In genomic region chr17:58618336-58618735, GRCh38 we compare ENCODE assay signal across 23 cellular contexts.
DNase-seq lines count a peak whose midpoint lies in the region; ATAC-seq, FAIRE-seq and TF ChIP-seq lines count a peak whose summit lies in the region.
"Had no signal": no experiment of that assay in that cellular context is flagged by ENCODE, and none has a peak within 500 bp of the region (broad histone marks: within the 10 kb centered on the region; RNA-seq: fewer than 3 reads in every experiment).

No MANE protein-coding gene starts in this region.

- H3K4me3 Mint-ChIP-seq in activated T-cell treated with anti-CD3 and anti-CD28 coated beads, Interleukin-2, amount 50 U/mL, for 72 hours, result no peak overlapping the region
- H3K4me3 Mint-ChIP-seq: CD4-positive, alpha-beta memory T cell; H9; HFFc6 had no signal

- DNase-seq in GM19239 (ENCODE audit: insufficient read length, low spot score) (no peak), IMR-90 (no peak), GM12878 (ENCODE audit: low read depth, low spot score) (no peak), hepatocyte (ENCODE audit: low spot score) (no peak), mesenchymal stem cell (no peak), C1 segment of cervical spinal cord (lab: John Stamatoyannopoulos, UW) (no peak)
- DNase-seq in activated T-cell treated with anti-CD3 and anti-CD28 coated beads, Interleukin-2, amount 50 U/mL, for 72 hours, result no peak
- DNase-seq: 8988T; ACHN; AML-193; BE2C; Calu3; CD4-positive, alpha-beta memory T cell; COR-L47; DMS53; DMS79 treated with DMSO at 0.1 percent for 48 hours; GF-D8; GM23248; H9; HFFc6 had no signal

- RAD21 ChIA-PET in GM12878 (lab: Charles Lee; ENCODE audit: unreplicated experiment), result interaction anchor here (0.5 to 2.7 kb wide), 4 partner anchors 10 to 387 kb away, joined by 3 to 15 read pairs (median 4); no protein-coding TSS in a partner anchor

- TF ChIP-seq RAD21 in IMR-90 (IDR thresholded peaks at IDR 0.05; ENCODE audit: low read length) (no peak), GM12878 (IDR thresholded peaks at IDR 0.05; ENCODE audit: insufficient read depth, low read depth, low read length) (no peak)

- H4K91ac ChIP-seq in IMR-90 (ENCODE audit: insufficient read depth, low read depth, low read length) (no peak overlapping the region), mesenchymal stem cell (ENCODE audit: low read length) (no peak overlapping the region)

- POLR2A ChIA-PET in IMR-90 (lab: Charles Lee; ENCODE audit: unreplicated experiment) (no interaction called here), GM12878 (lab: Charles Lee) (interaction anchor here (1.0 to 2.9 kb wide), 3 partner anchors 8 to 13 kb away, joined by 3 to 14 read pairs (median 6); no protein-coding TSS in a partner anchor)

- no peak overlapping the region for H2BK20ac ChIP-seq in IMR-90 (ENCODE audit: low read depth, low read length)

- H2AK5ac ChIP-seq in IMR-90 (ENCODE audit: low read depth, low read length), result no peak overlapping the region
- H2AK5ac ChIP-seq in mesenchymal stem cell (ENCODE audit: low read length, severe bottlenecking), result no peak overlapping the region

- no peak overlapping the region for H2AK9ac ChIP-seq in IMR-90 (replicated peaks; ENCODE audit: low read depth, low read length, poor library complexity)

- H3K27ac Mint-ChIP-seq in activated T-cell treated with anti-CD3 and anti-CD28 coated beads, Interleukin-2, amount 50 U/mL, for 72 hours, result no peak overlapping the region
- H3K27ac Mint-ChIP-seq: CD4-positive, alpha-beta memory T cell; HFFc6 had no signal

- H2BK12ac ChIP-seq in mesenchymal stem cell (ENCODE audit: low read length in 2 of 2), result no peak overlapping the region

- no peaks in the 10 kb centered on the region for H3K9me2 ChIP-seq in hepatocyte (replicated peaks; ENCODE audit: insufficient read depth)

- H3K9me3 ChIP-seq in IMR-90 (ENCODE audit: control insufficient read depth, insufficient read depth, low read length) (no peaks in the 10 kb centered on the region), GM12878 (replicated peaks; ENCODE audit: control insufficient read depth, insufficient read depth, low read length) (no peaks in the 10 kb centered on the region), hepatocyte (ENCODE audit: low read depth) (no peaks in the 10 kb centered on the region), mesenchymal stem cell (ENCODE audit: control insufficient read depth, low read length) (no peaks in the 10 kb centered on the region)
- H3K9me3 ChIP-seq: A549; BE2C; BLaER1 treated with 17β-estradiol and CSF1 and Interleukin-3, amounts not matched to agents 10 nM and 100 nM had no signal

- SMC1A ChIA-PET in GM12878 (lab: Charles Lee; ENCODE audit: uncharacterized antibody, unreplicated experiment), result interaction anchor here (0.7 to 4.3 kb wide), 7 partner anchors 12 to 99 kb away, joined by 3 to 28 read pairs (median 3); no protein-coding TSS in a partner anchor

- H4K5ac ChIP-seq in IMR-90 (ENCODE audit: low read depth, low read length), result no peak overlapping the region

- intact Hi-C loops in IMR-90 (cut with micrococcal nuclease) (no loop called here), GM12878 (cut with micrococcal nuclease; ENCODE audit: unreplicated experiment) (loop anchor here (5.0 kb wide), 1 partner anchor 101 kb away; no protein-coding TSS in a partner anchor)

- H3K79me2 ChIP-seq in GM12878 (ENCODE audit: control insufficient read depth, insufficient read depth, low read length) (no peaks in the 10 kb centered on the region), hepatocyte (no peaks in the 10 kb centered on the region)

- H3K9ac ChIP-seq in IMR-90 (ENCODE audit: low read depth, low read length) (no peak overlapping the region), GM12878 (ENCODE audit: control insufficient read depth, insufficient read depth, low read length) (no peak overlapping the region; the same call in 1 of the 2 replicates), mesenchymal stem cell (ENCODE audit: low read length) (no peak overlapping the region)
- H3K9ac ChIP-seq: BLaER1 treated with 17β-estradiol and CSF1 and Interleukin-3, amounts not matched to agents 10 nM and 100 nM; GM23248 had no signal

- no peak overlapping the region for H2BK120ac ChIP-seq in IMR-90 (ENCODE audit: low read depth, low read length)
- no peak overlapping the region for H2BK120ac ChIP-seq in mesenchymal stem cell (ENCODE audit: low read depth, low read length)

- H3K79me1 ChIP-seq in IMR-90 (ENCODE audit: low read depth in 1 of 2, low read length in 2 of 2) (no peaks in the 10 kb centered on the region), mesenchymal stem cell (replicated peaks; ENCODE audit: low read length, poor library complexity, severe bottlenecking) (no peaks in the 10 kb centered on the region)

- no peak overlapping the region for H2BK5ac ChIP-seq in IMR-90 (ENCODE audit: low read depth, low read length, poor library complexity, severe bottlenecking)
- no peak overlapping the region for H2BK5ac ChIP-seq in mesenchymal stem cell (ENCODE audit: low read depth, low read length, poor library complexity, severe bottlenecking)

- H3K9me1 ChIP-seq in IMR-90 (ENCODE audit: insufficient read depth, low read length), result 0 out of 2 replicates have a peak, but pooled peaks cover 3% of the 10 kb centered on the region

- no peak for TF ChIP-seq EP300 in GM12878 (IDR thresholded peaks at IDR 0.05; ENCODE audit: borderline replicate concordance in 1 of 2, control insufficient read depth in 1 of 2, low read depth in 2 of 2, low read length in 2 of 2)

- dilution Hi-C loops in IMR-90 (cut with HindIII; ENCODE audit: low sequenced_read_pairs, unreplicated experiment), result no loop called here

- in situ Hi-C loops in IMR-90 (cut with MboI; ENCODE audit: low sequenced_read_pairs) (no loop called here), GM12878 (cut with MboI) (no loop called here)

- TF ChIP-seq POLR2A in IMR-90 (IDR thresholded peaks at IDR 0.05; ENCODE audit: low read depth, low read length), result no peak
- no peak for TF ChIP-seq POLR2A in GM12878 (IDR thresholded peaks at IDR 0.05; ENCODE audit: low read depth, low read length)

- no peak overlapping the region for H2BK15ac ChIP-seq in IMR-90 (ENCODE audit: low read depth, low read length)
- no peak overlapping the region for H2BK15ac ChIP-seq in mesenchymal stem cell (ENCODE audit: low read depth, poor library complexity, severe bottlenecking)

- no CpG with 5 or more reads among the region's 2 CpGs for WGBS in IMR-90 (ENCODE audit: extremely low coverage in 2 of 2, insufficient read length in 1 of 2), 2 experiments
- WGBS in GM12878 (ENCODE audit: insufficient coverage, insufficient replicate concordance, low lambda C conversion rate, missing lambda C conversion rate), result 63% methylated on average over 2 of the region's 2 CpGs
- 87% methylated on average over 2 of the region's 2 CpGs for WGBS in hepatocyte (ENCODE audit: low lambda C conversion rate, missing lambda C conversion rate)
- 60% methylated on average over 2 of the region's 2 CpGs for WGBS in mesenchymal stem cell

- peaks cover 24% of the 10 kb centered on the region for H3K27me3 ChIP-seq in IMR-90 (ENCODE audit: control insufficient read depth, insufficient read depth, low read length)
- H3K27me3 ChIP-seq in GM12878 (replicated peaks in 1 of 2; ENCODE audit: control insufficient read depth in 2 of 2, insufficient read depth in 2 of 2, low read length in 1 of 2), result no peaks in the 10 kb centered on the region
- no peaks in the 10 kb centered on the region for H3K27me3 ChIP-seq in hepatocyte
- peaks cover 22 to 28% of the 10 kb centered on the region in 2 experiments for H3K27me3 ChIP-seq in mesenchymal stem cell (ENCODE audit: control insufficient read depth in 1 of 2, insufficient read depth in 1 of 2, low read length in 2 of 2)
- H3K27me3 ChIP-seq: BE2C; BLaER1 treated with 17β-estradiol and CSF1 and Interleukin-3, amounts not matched to agents 10 nM and 100 nM had no signal

- ATAC-seq in IMR-90 (ENCODE audit: low read depth) (no peak), GM12878 (no peak)
- ATAC-seq in activated T-cell treated with anti-CD3 and anti-CD28 coated beads, Interleukin-2, amount 50 U/mL, for 72 hours (replicated peaks in 1 of 2), result no peak
- ATAC-seq: A549, HCT116 had no signal

- H3K36me3 Mint-ChIP-seq in activated T-cell treated with anti-CD3 and anti-CD28 coated beads, Interleukin-2, amount 50 U/mL, for 72 hours (ENCODE audit: insufficient read depth in 2 of 2), result no peaks in the 10 kb centered on the region
- H3K36me3 Mint-ChIP-seq: CD4-positive, alpha-beta memory T cell had no signal

- H4K8ac ChIP-seq in IMR-90 (ENCODE audit: low read depth in 2 of 2, low read length in 2 of 2) (no peak overlapping the region), mesenchymal stem cell (ENCODE audit: low read length) (no peak overlapping the region)

- H3K4me1 Mint-ChIP-seq in activated T-cell treated with anti-CD3 and anti-CD28 coated beads, Interleukin-2, amount 50 U/mL, for 72 hours (ENCODE audit: low read depth), result peaks cover 24% of the 10 kb centered on the region

- no peak overlapping the region for H3K4ac ChIP-seq in IMR-90 (ENCODE audit: low read depth, low read length)
- peak overlapping the region in 1 of 2 experiments; percentile 31 for H3K4ac ChIP-seq in mesenchymal stem cell (ENCODE audit: low read depth in 1 of 2, low read length in 2 of 2)

- H3K9me3 Mint-ChIP-seq in activated T-cell treated with anti-CD3 and anti-CD28 coated beads, Interleukin-2, amount 50 U/mL, for 72 hours, result no peaks in the 10 kb centered on the region
- H3K9me3 Mint-ChIP-seq: CD4-positive, alpha-beta memory T cell; H9; HFFc6 had no signal

- no peaks in the 10 kb centered on the region for H3K27me3 Mint-ChIP-seq in activated T-cell treated with anti-CD3 and anti-CD28 coated beads, Interleukin-2, amount 50 U/mL, for 72 hours (ENCODE audit: low read depth)

- H3K4me1 ChIP-seq in IMR-90 (ENCODE audit: control insufficient read depth, insufficient read depth, low read length), result no peaks in the 10 kb centered on the region
- peaks cover 74% of the 10 kb centered on the region for H3K4me1 ChIP-seq in GM12878 (ENCODE audit: control insufficient read depth, insufficient read depth, low read length)
- no peaks in the 10 kb centered on the region for H3K4me1 ChIP-seq in hepatocyte (ENCODE audit: insufficient read depth)
- no peaks in the 10 kb centered on the region for H3K4me1 ChIP-seq in mesenchymal stem cell (ENCODE audit: control insufficient read depth, insufficient read depth, low read depth, low read length)
- H3K4me1 ChIP-seq: A549, BE2C had no signal

- H3K4me3 ChIP-seq in IMR-90 (ENCODE audit: insufficient read depth, low read depth, low read length) (no peak overlapping the region), GM12878 (no peak overlapping the region), hepatocyte (no peak overlapping the region), mesenchymal stem cell (ENCODE audit: insufficient read depth in 1 of 2, low read depth in 1 of 2, low read length in 2 of 2) (no peak overlapping the region)
- H3K4me3 ChIP-seq: A549; BLaER1 treated with 17β-estradiol and CSF1 and Interleukin-3, amounts not matched to agents 10 nM and 100 nM; GM23248 had no signal

- H4K20me1 ChIP-seq in IMR-90 (ENCODE audit: insufficient read depth, low read length) (no peaks in the 10 kb centered on the region), GM12878 (ENCODE audit: control insufficient read depth, insufficient read depth) (no peaks in the 10 kb centered on the region), hepatocyte (ENCODE audit: insufficient read depth, poor library complexity, severe bottlenecking) (no peaks in the 10 kb centered on the region)
- H4K20me1 ChIP-seq: BLaER1 treated with 17β-estradiol and CSF1 and Interleukin-3, amounts not matched to agents 10 nM and 100 nM had no signal

- BruUV-seq in IMR-90 (replicated peaks; lab: Mats Ljungman, UMichigan) (no TSS peak), GM12878 (replicated peaks; lab: Mats Ljungman, UMichigan) (no TSS peak)

- TF ChIP-seq CTCF in IMR-90 (conservative IDR thresholded peaks at IDR 0.05; ENCODE audit: low read depth, low read length) (no peak), GM12878 (IDR thresholded peaks at IDR 0.05 in 2 of 3, conservative IDR thresholded peaks at IDR 0.05 in 1 of 3; ENCODE audit: control insufficient read depth in 2 of 3, extremely low read depth in 1 of 3, insufficient read depth in 1 of 3, low read depth in 3 of 3, low read length in 3 of 3) (no peak), hepatocyte (IDR thresholded peaks at IDR 0.05; ENCODE audit: poor library complexity) (no peak)

- H3K14ac ChIP-seq in IMR-90 (replicated peaks; ENCODE audit: low read depth, low read length) (no peak overlapping the region), mesenchymal stem cell (ENCODE audit: low read length in 2 of 2) (no peak overlapping the region)

- H3K36me3 ChIP-seq in IMR-90 (ENCODE audit: control insufficient read depth, insufficient read depth, low read length) (no peaks in the 10 kb centered on the region), GM12878 (ENCODE audit: control insufficient read depth in 2 of 2, insufficient read depth in 2 of 2, low read length in 1 of 2) (no peaks in the 10 kb centered on the region), hepatocyte (replicated peaks; ENCODE audit: insufficient read depth, low read depth) (no peaks in the 10 kb centered on the region), mesenchymal stem cell (ENCODE audit: control insufficient read depth in 1 of 2, insufficient read depth in 2 of 2, low read depth in 1 of 2, low read length in 2 of 2) (no peaks in the 10 kb centered on the region)
- H3K36me3 ChIP-seq: BE2C; BLaER1 treated with 17β-estradiol and CSF1 and Interleukin-3, amounts not matched to agents 10 nM and 100 nM had no signal

- H3K18ac ChIP-seq in IMR-90 (ENCODE audit: low read depth, low read length), result no peak overlapping the region
- H3K18ac ChIP-seq in mesenchymal stem cell (ENCODE audit: low read depth in 1 of 2, low read length in 2 of 2), result no peak overlapping the region

- H2AFZ ChIP-seq in IMR-90 (replicated peaks; ENCODE audit: low read length, poor library complexity), result peak overlapping the region; percentile 17
- H2AFZ ChIP-seq in GM12878 (ENCODE audit: control insufficient read depth, low read depth, low read length), result peak overlapping the region; percentile 37
- no peak overlapping the region for H2AFZ ChIP-seq in hepatocyte
- H2AFZ ChIP-seq in mesenchymal stem cell (ENCODE audit: low read depth, low read length), result no peak overlapping the region
- H2AFZ ChIP-seq: GM23248 had no signal

- CTCF ChIA-PET in IMR-90 (lab: Yijun Ruan, JAX) (interaction anchor here (1.2 kb wide), 1 partner anchor 29 kb away, joined by 4 read pairs; no protein-coding TSS in a partner anchor), GM12878 (lab: Yijun Ruan, JAX) (interaction anchor here (0.5 to 1.6 kb wide), 4 partner anchors 11 to 29 kb away, joined by 3 to 9 read pairs (median 4); no protein-coding TSS in a partner anchor)

- H3K4me2 ChIP-seq in IMR-90 (ENCODE audit: low read depth, low read length) (no peak overlapping the region), GM12878 (ENCODE audit: control insufficient read depth, insufficient read depth) (peak overlapping the region; percentile 81; the same call in 1 of the 2 replicates), hepatocyte (no peak overlapping the region), mesenchymal stem cell (ENCODE audit: low read length, poor library complexity, severe bottlenecking) (no peak overlapping the region)
- H3K4me2 ChIP-seq: A549; BLaER1 treated with 17β-estradiol and CSF1 and Interleukin-3, amounts not matched to agents 10 nM and 100 nM had no signal

- FAIRE-seq in GM19239 (lab: Jason Lieb, UNC) (peak; percentile 82), GM12878 (lab: Jason Lieb, UNC) (no peak)
- FAIRE-seq: A549 had no signal

- H3K56ac ChIP-seq in IMR-90 (ENCODE audit: extremely low read depth, insufficient read depth, low read length), result no peak overlapping the region

- no peak overlapping the region for H3K23ac ChIP-seq in IMR-90 (ENCODE audit: low read depth, low read length)
- no peak overlapping the region for H3K23ac ChIP-seq in mesenchymal stem cell (ENCODE audit: low read length in 2 of 2)

- H3K27ac ChIP-seq in IMR-90 (ENCODE audit: insufficient read depth, low read length), result no peak overlapping the region
- peak overlapping the region; percentile 51 for H3K27ac ChIP-seq in GM12878 (ENCODE audit: control insufficient read depth, insufficient read depth)
- H3K27ac ChIP-seq in hepatocyte, result peak overlapping the region; percentile 18
- no peak overlapping the region for H3K27ac ChIP-seq in mesenchymal stem cell (ENCODE audit: low read length, poor library complexity, severe bottlenecking)
- H3K27ac ChIP-seq: A549; BLaER1 treated with 17β-estradiol and CSF1 and Interleukin-3, amounts not matched to agents 10 nM and 100 nM; GM23248 had no signal

Comparison
In these comparisons a context has a peak if more than half of its experiments do, and no peak if none do; other contexts are left out.
1. H2AFZ ChIP-seq: peak in IMR-90 (single experiment) and GM12878 (single experiment); none in hepatocyte (single experiment) and mesenchymal stem cell (single experiment).
2. H3K27ac ChIP-seq: peak in GM12878 (single experiment) and hepatocyte (single experiment); none in IMR-90 (single experiment) and mesenchymal stem cell (single experiment).